5 cellular contexts compared by ENCODE assay signal in genomic region chr11:65613091-65613928, GRCh38. TPM values are rescaled to one million over a fixed set of nuclear protein-coding genes. Genes with fewer than 3 reads are reported as not detected.
DNase-seq lines count a peak whose midpoint lies in the region; TF ChIP-seq lines count a peak whose summit lies in the region.

No MANE protein-coding gene starts in this region.

- H3K36me3 ChIP-seq in MM.1S (replicated peaks; ENCODE audit: insufficient read depth, low read length) (no peaks in the 10 kb centered on the region), osteoblast (ENCODE audit: insufficient read depth, low read length) (peaks cover 18% of the 10 kb centered on the region)

- H3K79me2 ChIP-seq in MM.1S (ENCODE audit: low read length) (peaks cover 80% of the 10 kb centered on the region), osteoblast (ENCODE audit: insufficient read depth, low read length) (peaks cover 88% of the 10 kb centered on the region)

- H3K9me3 ChIP-seq in MM.1S (replicated peaks; ENCODE audit: insufficient read depth, low read length) (no peaks in the 10 kb centered on the region), osteoblast (ENCODE audit: low read depth, low read length) (no peaks in the 10 kb centered on the region)

- peak overlapping the region; percentile 51 for H2AFZ ChIP-seq in MM.1S (ENCODE audit: low read length)
- H2AFZ ChIP-seq in osteoblast (ENCODE audit: low read length), result no peak overlapping the region

- H3K4me3 ChIP-seq in MM.1S (ENCODE audit: low read length) (peak overlapping the region; percentile 65), osteoblast (ENCODE audit: insufficient read depth, low read length) (peak overlapping the region; percentile 93)

- peak overlapping the region; percentile 93 for H3K9ac ChIP-seq in MM.1S (ENCODE audit: low read length)

- DNase-seq in MM.1S (peak; percentile 20), cerebellar cortex (ENCODE audit: low spot score) (peak; percentile 55), osteoblast (ENCODE audit: insufficient read length, low spot score, missing footprints) (peak; percentile 89), UCSD-AML1 (lab: John Stamatoyannopoulos, UW; ENCODE audit: unreplicated experiment) (no peak), midbrain (lab: John Stamatoyannopoulos, UW) (no peak)

- H3K4me2 ChIP-seq in MM.1S (ENCODE audit: low read depth, low read length), result peak overlapping the region; percentile 92
- H3K4me2 ChIP-seq in osteoblast (ENCODE audit: insufficient read depth, low read length), result peak overlapping the region; percentile 94

- H3K27me3 ChIP-seq in MM.1S (replicated peaks; ENCODE audit: insufficient read depth, low read length) (no peaks in the 10 kb centered on the region), osteoblast (ENCODE audit: insufficient read depth, low read length) (no peaks in the 10 kb centered on the region)

- TF ChIP-seq CTCF in MM.1S (IDR thresholded peaks at IDR 0.05; ENCODE audit: low read length) (no peak), osteoblast (IDR thresholded peaks at IDR 0.05; ENCODE audit: extremely low read depth, low read depth, low read length) (no peak)

- H4K20me1 ChIP-seq in MM.1S (ENCODE audit: insufficient read depth, low read length), result no peaks in the 10 kb centered on the region
- peaks cover 56% of the 10 kb centered on the region for H4K20me1 ChIP-seq in osteoblast (ENCODE audit: insufficient read depth, low read length)

- H3K27ac ChIP-seq in MM.1S (ENCODE audit: low read length), result peak overlapping the region; percentile 76; the same call in 1 of the 2 replicates
- H3K27ac ChIP-seq in osteoblast (ENCODE audit: low read depth, low read length), result peak overlapping the region; percentile 92

- peaks cover 17% of the 10 kb centered on the region for H3K4me1 ChIP-seq in MM.1S (ENCODE audit: low read length)
- peaks cover 36% of the 10 kb centered on the region for H3K4me1 ChIP-seq in osteoblast (ENCODE audit: insufficient read depth, low read length)

- no peaks in the 10 kb centered on the region for H3K9me2 ChIP-seq in MM.1S (replicated peaks; ENCODE audit: insufficient read depth, low read length)

- H3F3A ChIP-seq in MM.1S (ENCODE audit: insufficient read depth, low read length), result 0 out of 2 replicates have a peak, but pooled peaks cover 5% of the 10 kb centered on the region

RNA-seq across cellular contexts. Expression of gene MAP3K11, which starts 0.7 kb away (rescaled TPM):
- 19.4 and 21.4 TPM in 2 replicates for total RNA-seq in osteoblast

RNA-seq across cellular contexts. Expression of gene PCNX3, which starts 2.3 kb away (rescaled TPM):
- 26.5 and 27.9 TPM in 2 replicates for total RNA-seq in osteoblast

RNA-seq across cellular contexts. Expression of gene KCNK7, which starts 17.7 kb away (rescaled TPM):
- total RNA-seq in osteoblast, result 0.29 TPM in 1 of 2 replicates, not detected in the other

RNA-seq across cellular contexts. Expression of gene SIPA1, which starts 24.6 kb away (rescaled TPM):
- 12.7 and 15.2 TPM in 2 replicates for total RNA-seq in osteoblast

RNA-seq across cellular contexts. Expression of gene EHBP1L1, which starts 37.5 kb away (rescaled TPM):
- 43.9 and 58.6 TPM in 2 replicates for total RNA-seq in osteoblast

Comparison
In these comparisons a context has a peak if more than half of its experiments do, and no peak if none do; other contexts are left out.
1. DNase-seq: peak in MM.1S (single experiment), cerebellar cortex (single experiment) and osteoblast (single experiment); none in UCSD-AML1 (single experiment) and midbrain (single experiment).